ENCODE assay signal across 12 cellular contexts in the genomic region with DNA sequence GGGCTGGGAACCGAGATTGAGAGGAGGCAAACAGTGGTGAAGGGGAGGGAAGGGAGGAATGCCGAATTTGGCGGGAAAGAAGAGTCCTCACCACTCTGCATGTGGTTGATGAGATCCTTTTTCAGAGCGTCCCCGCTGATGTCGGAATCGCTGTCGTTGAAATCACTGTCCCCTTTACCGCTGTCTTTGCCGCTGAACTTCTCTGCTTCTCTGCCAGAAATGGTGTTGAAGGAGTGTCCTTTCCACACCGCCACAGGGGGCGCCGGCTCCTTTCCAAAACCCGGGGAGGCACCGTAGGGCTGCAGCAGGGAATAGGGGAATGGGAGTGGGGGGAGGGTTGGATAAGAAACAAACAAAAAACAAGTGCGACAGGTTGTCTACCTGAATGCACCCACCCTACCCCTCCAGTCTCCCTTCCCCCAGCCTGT. TPM values are rescaled to one million over a fixed set of nuclear protein-coding genes. Genes with fewer than 3 reads are reported as not detected.
DNase-seq lines count a peak whose midpoint lies in the region; ATAC-seq and TF ChIP-seq lines count a peak whose summit lies in the region.
"Had no signal": no experiment of that assay in that cellular context is flagged by ENCODE, and none has a peak within 500 bp of the region (broad histone marks: within the 10 kb centered on the region; RNA-seq: fewer than 3 reads in every experiment).

No MANE protein-coding gene starts in this region.

- no peaks in the 10 kb centered on the region for H3K9me3 ChIP-seq in HUES64 (ENCODE audit: insufficient read depth, low read depth, low read length)
- H3K9me3 ChIP-seq in neuronal stem cell (replicated peaks in 1 of 2; ENCODE audit: control insufficient read depth in 2 of 2, insufficient read depth in 1 of 2, low read depth in 1 of 2, low read length in 2 of 2): peaks cover 10 to 36% of the 10 kb centered on the region in 2 donors

- H3K4me1 ChIP-seq in HUES64 (ENCODE audit: insufficient read depth, low read length): peaks cover 15% of the 10 kb centered on the region
- peaks cover 14 to 26% of the 10 kb centered on the region in 2 donors for H3K4me1 ChIP-seq in neuronal stem cell (ENCODE audit: control insufficient read depth in 2 of 2, insufficient read depth in 1 of 2, low read depth in 1 of 2, low read length in 2 of 2)

- DNase-seq in NCI-H524 (lab: John Stamatoyannopoulos, UW): peak; percentile 54 to 76
- no peak for DNase-seq in NCI-H524 treated with DMSO at 0.1 percent for 48 hours (lab: John Stamatoyannopoulos, UW)
- no peak for DNase-seq in dorsolateral prefrontal cortex
- peak; percentile 24 for DNase-seq in neuronal stem cell (ENCODE audit: low spot score)
- DNase-seq in SW 1271 (lab: John Stamatoyannopoulos, UW): no peak
- DNase-seq: naive B cell, NCI-H69 had no signal

- no peak overlapping the region for H3K4ac ChIP-seq in neuronal stem cell (ENCODE audit: low read length)

- H2AK5ac ChIP-seq in neuronal stem cell (ENCODE audit: low read depth, low read length): no peak overlapping the region

- no peak overlapping the region for H4K91ac ChIP-seq in neuronal stem cell (ENCODE audit: low read depth, low read length, poor library complexity)

- peak overlapping the region; percentile 76 for H3K18ac ChIP-seq in neuronal stem cell (ENCODE audit: low read length)

- H3K4me3 ChIP-seq in HUES64 (ENCODE audit: low read length): peak overlapping the region; percentile 74
- H3K4me3 ChIP-seq in dorsolateral prefrontal cortex: peak overlapping the region in 53 of 59 donors; percentile 26 to 79 (median 48)
- peak overlapping the region in 1 of 2 donors; percentile 10 for H3K4me3 ChIP-seq in neuronal stem cell (ENCODE audit: low read length in 2 of 2)

- no peak overlapping the region for H2BK15ac ChIP-seq in neuronal stem cell (ENCODE audit: low read length)

- H3K79me1 ChIP-seq in neuronal stem cell (ENCODE audit: low read depth, low read length): no peaks in the 10 kb centered on the region

- ATAC-seq in HG02588 (IDR thresholded peaks at IDR 0.05; ENCODE audit: unreplicated experiment) (no peak), HG03139 (IDR thresholded peaks at IDR 0.05; ENCODE audit: unreplicated experiment) (no peak)

- intact Hi-C loops in dorsolateral prefrontal cortex (cut with DNase I): loop anchor here in 1 of 2 donors (5.0 to 10.0 kb wide), 2 partner anchors 103 to 219 kb away; no protein-coding TSS in a partner anchor

- H3K9ac ChIP-seq in HUES64 (ENCODE audit: low read depth, low read length) (no peak overlapping the region), neuronal stem cell (ENCODE audit: low read depth, low read length, poor library complexity) (no peak overlapping the region)

- H4K8ac ChIP-seq in neuronal stem cell (ENCODE audit: low read depth, low read length): no peak overlapping the region

- peak in 1 of 56 donors; percentile 6 for TF ChIP-seq CTCF in dorsolateral prefrontal cortex (IDR thresholded peaks at IDR 0.05 in 54 of 56, conservative IDR thresholded peaks at IDR 0.05 in 2 of 56; ENCODE audit: low read depth in 1 of 56, partially characterized antibody in 56 of 56)

- H2BK120ac ChIP-seq in neuronal stem cell (ENCODE audit: low read depth, low read length): no peak overlapping the region

- no peak overlapping the region for H3K14ac ChIP-seq in neuronal stem cell (ENCODE audit: low read length)

- H3K36me3 ChIP-seq in HUES64 (ENCODE audit: insufficient read depth, low read length) (no peaks in the 10 kb centered on the region), neuronal stem cell (replicated peaks in 1 of 2; ENCODE audit: control insufficient read depth in 2 of 2, insufficient read depth in 2 of 2, low read length in 2 of 2) (peaks cover 0 to 38% of the 10 kb centered on the region in 2 donors)

- WGBS in HUES64: 76% methylated on average over 16 of the region's 16 CpGs
- WGBS in neuronal stem cell (ENCODE audit: extremely low coverage in 2 of 2, insufficient read length in 2 of 2, insufficient replicate concordance in 1 of 2), 2 donors: no CpG with 5 or more reads among the region's 16 CpGs

- no peak overlapping the region for H2AFZ ChIP-seq in neuronal stem cell (ENCODE audit: low read length)

- H3K27me3 ChIP-seq in HUES64 (ENCODE audit: insufficient read depth, low read length) (peaks cover 64% of the 10 kb centered on the region), dorsolateral prefrontal cortex (peaks cover 0 to 80% (median 60%) of the 10 kb centered on the region in 45 donors), neuronal stem cell (ENCODE audit: control insufficient read depth in 3 of 3, insufficient read depth in 3 of 3, low read depth in 1 of 3, low read length in 3 of 3) (peaks cover 0 to 59% (median 29%) of the 10 kb centered on the region in 3 experiments)

- H3K23ac ChIP-seq in neuronal stem cell (ENCODE audit: low read depth, low read length, poor library complexity): peak overlapping the region; percentile 82

- peak overlapping the region; percentile 64 for H3K4me2 ChIP-seq in neuronal stem cell (ENCODE audit: insufficient read depth, low read length, poor library complexity, severe bottlenecking)

- H3K27ac ChIP-seq in HUES64 (ENCODE audit: low read depth, low read length) (no peak overlapping the region), dorsolateral prefrontal cortex (peak overlapping the region in 2 of 59 donors; percentile 6 to 27), neuronal stem cell (replicated peaks; ENCODE audit: low read length) (no peak overlapping the region)

- no peak overlapping the region for H2BK12ac ChIP-seq in neuronal stem cell (ENCODE audit: low read length)

- H2BK5ac ChIP-seq in neuronal stem cell (ENCODE audit: low read length): no peak overlapping the region

RNA-seq across cellular contexts. Expression of gene PCDH8, which starts 3.1 kb away (rescaled TPM):
- polyA plus RNA-seq in HUES64 (2013, experiment 1 of 2): 4.3 TPM
- 6.9 TPM for polyA plus RNA-seq in HUES64 (2013, experiment 2 of 2)
- 100 to 1,000 TPM in 3 of 120 experiments, 10 to 100 TPM in 115, 1 to 10 TPM in 2; 2.6 to 128 (median 37.4) TPM for total RNA-seq in dorsolateral prefrontal cortex
- 0.14 TPM for polyA plus RNA-seq in neuronal stem cell (2013, experiment 1 of 2)
- 0.26 TPM for polyA plus RNA-seq in neuronal stem cell (2013, experiment 2 of 2)
- total RNA-seq: H4, HT1080 had no signal

Comparison
In these comparisons a context has a peak if more than half of its experiments do, and no peak if none do; other contexts are left out.
1. DNase-seq: peak in NCI-H524 (2 of 2) and neuronal stem cell (single experiment); none in NCI-H524 treated with DMSO at 0.1 percent for 48 hours (single experiment), dorsolateral prefrontal cortex (0 of 10) and SW 1271 (0 of 2).